9 cellular contexts compared by ENCODE assay signal in genomic region chr2:17830053-17831034, GRCh38. TPM values are rescaled to one million over a fixed set of nuclear protein-coding genes. Genes with fewer than 3 reads are reported as not detected.
DNase-seq lines count a peak whose midpoint lies in the region; ATAC-seq, FAIRE-seq and TF ChIP-seq lines count a peak whose summit lies in the region.
"Had no signal": no experiment of that assay in that cellular context is flagged by ENCODE, and none has a peak within 500 bp of the region (broad histone marks: within the 10 kb centered on the region; RNA-seq: fewer than 3 reads in every experiment).

No MANE protein-coding gene starts in this region.

- DNase-seq in RCC 7860 (ENCODE audit: low spot score) (peak; percentile 13), brain microvascular endothelial cell (peak; percentile 79), small intestine (peak; percentile 36), NCI-H446 (lab: John Stamatoyannopoulos, UW) (no peak)

- ATAC-seq in GM21367 (IDR thresholded peaks at IDR 0.05; ENCODE audit: unreplicated experiment) (peak; percentile 92), HG03565 (IDR thresholded peaks at IDR 0.05; ENCODE audit: unreplicated experiment) (peak; percentile 89)

- H3K9ac ChIP-seq in iPS-18a (ENCODE audit: low read length), result no peak overlapping the region

- H3K9me3 ChIP-seq in DOHH2 (ENCODE audit: control insufficient read depth, insufficient read depth, low read length) (no peaks in the 10 kb centered on the region), iPS-18a (ENCODE audit: control insufficient read depth, low read depth, low read length) (no peaks in the 10 kb centered on the region), small intestine (ENCODE audit: control insufficient read depth, low read depth) (no peaks in the 10 kb centered on the region)

- in situ Hi-C loops in brain microvascular endothelial cell (cut with HindIII; ENCODE audit: low pct_ligation_motif_present, low sequenced_read_pairs), result no loop called here

- H3K27ac ChIP-seq in DOHH2 (ENCODE audit: low read depth, low read length) (no peak overlapping the region), brain microvascular endothelial cell (no peak overlapping the region), iPS-18a (ENCODE audit: low read length) (no peak overlapping the region), small intestine (ENCODE audit: low read depth in 1 of 2, low read length in 1 of 2) (no peak overlapping the region)

- H3K4me1 ChIP-seq in DOHH2 (ENCODE audit: control insufficient read depth, low read length) (peaks cover 9% of the 10 kb centered on the region), iPS-18a (ENCODE audit: control insufficient read depth, low read depth, low read length) (peaks cover 14% of the 10 kb centered on the region), small intestine (ENCODE audit: control insufficient read depth in 2 of 2, insufficient read depth in 1 of 2, low read depth in 1 of 2, low read length in 1 of 2) (peaks cover 0 to 2% of the 10 kb centered on the region in 2 donors)

- H3K79me2 ChIP-seq in DOHH2 (ENCODE audit: control insufficient read depth, low read length), result no peaks in the 10 kb centered on the region

- H3K36me3 ChIP-seq in DOHH2 (ENCODE audit: control insufficient read depth, low read length) (no peaks in the 10 kb centered on the region), brain microvascular endothelial cell (replicated peaks) (no peaks in the 10 kb centered on the region), iPS-18a (ENCODE audit: control insufficient read depth, low read depth, low read length) (no peaks in the 10 kb centered on the region), small intestine (ENCODE audit: control insufficient read depth in 2 of 2, insufficient read depth in 2 of 2, low read length in 2 of 2) (no peaks in the 10 kb centered on the region)

- TF ChIP-seq CTCF in DOHH2 (IDR thresholded peaks at IDR 0.05; ENCODE audit: low read depth, low read length, poor library complexity, severe bottlenecking), result peak; percentile 95
- TF ChIP-seq CTCF in brain microvascular endothelial cell (IDR thresholded peaks at IDR 0.05; ENCODE audit: low read depth, low read length, missing control alignments), result peak; percentile 95

- FAIRE-seq in RCC 7860 (lab: Jason Lieb, UNC), result no peak
- FAIRE-seq in small intestine (lab: Jason Lieb, UNC), result no peak

- no peaks in the 10 kb centered on the region for H3K9me2 ChIP-seq in DOHH2 (replicated peaks; ENCODE audit: control insufficient read depth, low read length)

- H4K20me1 ChIP-seq in DOHH2 (ENCODE audit: control insufficient read depth, insufficient read depth, low read depth, low read length), result no peaks in the 10 kb centered on the region

- H3K27me3 ChIP-seq in DOHH2 (ENCODE audit: control insufficient read depth, low read length) (peaks cover 15% of the 10 kb centered on the region), brain microvascular endothelial cell (replicated peaks) (no peaks in the 10 kb centered on the region), iPS-18a (ENCODE audit: control insufficient read depth, insufficient read depth, low read length) (peaks cover 28% of the 10 kb centered on the region), small intestine (ENCODE audit: control insufficient read depth in 2 of 2, insufficient read depth in 2 of 2, low read length in 2 of 2) (peaks cover 0 to 2% of the 10 kb centered on the region in 2 donors)

- H3F3A ChIP-seq in DOHH2 (ENCODE audit: control insufficient read depth, insufficient read depth), result no peaks in the 10 kb centered on the region

- H3K4me2 ChIP-seq in DOHH2 (ENCODE audit: low read length), result peak overlapping the region; percentile 49

- 14 to 18% (median 17%) methylated on average over 37 of the region's 37 CpGs for WGBS in small intestine, 3 donors

- H3K4me3 ChIP-seq in DOHH2 (ENCODE audit: low read length) (0 out of 2 replicates have a peak overlapping the region, but pooled peaks have one; percentile 27), brain microvascular endothelial cell (ENCODE audit: low read depth, low read length) (peak overlapping the region; percentile 10), iPS-18a (ENCODE audit: low read length) (peak overlapping the region; percentile 42), small intestine (ENCODE audit: low read depth in 1 of 2, low read length in 2 of 2) (no peak overlapping the region)

RNA-seq across cellular contexts. Expression of gene MSGN1, which starts 14.1 kb away (rescaled TPM):
- not detected for polyA plus RNA-seq in small intestine
- polyA plus RNA-seq: adipose tissue had no signal

RNA-seq across cellular contexts. Expression of gene KCNS3, which starts 48.1 kb away (rescaled TPM):
- 1 to 10 TPM in 2 of 3 donors, under 1 TPM in 1; 0.67 to 4.4 (median 4.1) TPM for polyA plus RNA-seq in small intestine

Comparison
In these comparisons a context has a peak if more than half of its experiments do, and no peak if none do; other contexts are left out.
1. H3K4me3 ChIP-seq: peak in DOHH2 (single experiment), brain microvascular endothelial cell (single experiment) and iPS-18a (single experiment); none in small intestine (0 of 2).
2. DNase-seq: peak in RCC 7860 (single experiment), brain microvascular endothelial cell (single experiment) and small intestine (single experiment); none in NCI-H446 (0 of 2).